In the genomic region with DNA sequence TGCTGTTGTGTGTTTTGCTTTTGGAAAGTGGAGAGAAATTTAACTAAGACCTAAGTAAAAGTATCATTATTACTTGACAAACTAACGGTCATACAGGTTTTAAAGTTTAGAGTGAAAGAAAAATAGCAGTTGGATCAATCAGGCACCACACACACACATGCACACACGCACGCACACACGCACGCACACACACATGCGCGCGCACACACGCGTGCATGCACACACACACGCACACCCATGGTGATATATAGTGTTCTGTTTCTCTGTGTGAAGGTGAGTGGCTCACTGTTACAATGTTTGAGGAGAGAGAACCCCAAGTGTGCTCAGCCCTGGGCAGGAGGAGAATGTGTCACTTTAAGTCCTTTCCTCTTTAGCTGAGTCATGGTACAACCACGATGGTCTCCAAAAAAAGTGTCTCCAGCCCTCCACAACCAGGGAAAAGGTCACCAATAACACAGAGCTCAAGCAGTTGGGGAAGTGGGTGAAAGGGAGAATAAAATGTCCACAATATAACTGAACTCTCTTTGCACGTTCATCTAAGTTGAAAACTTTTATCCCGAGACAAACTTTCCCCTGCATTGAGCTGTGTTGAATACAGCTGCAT, we compare ENCODE assay signal across 12 cellular contexts. TPM values are rescaled to one million over a fixed set of nuclear protein-coding genes. Genes with fewer than 3 reads are reported as not detected.
DNase-seq lines count a peak whose midpoint lies in the region; ATAC-seq and TF ChIP-seq lines count a peak whose summit lies in the region.
"Had no signal": no experiment of that assay in that cellular context is flagged by ENCODE, and none has a peak within 500 bp of the region (broad histone marks: within the 10 kb centered on the region; RNA-seq: fewer than 3 reads in every experiment).

No MANE protein-coding gene starts in this region.

- H2BK20ac ChIP-seq in H9 (ENCODE audit: low read depth, low read length, poor library complexity, severe bottlenecking) = no peak overlapping the region

- peak overlapping the region; percentile 56 for H3K18ac ChIP-seq in H9 (ENCODE audit: insufficient read length, low read depth, low read length)

- H3K9ac ChIP-seq in H9 (ENCODE audit: extremely low read depth, insufficient read length, low read length) (no peak overlapping the region), adipocyte (ENCODE audit: low read length) (peak overlapping the region; percentile 70)

- H3K4me1 Mint-ChIP-seq in H9 = peaks cover 31 to 34% of the 10 kb centered on the region in 2 experiments
- H3K4me1 Mint-ChIP-seq: activated naive CD8-positive, alpha-beta T cell treated with anti-CD3 and anti-CD28 coated beads, Interleukin-2, amount 10 ng/mL, durations not matched to agents 7 days and 5 days had no signal

- H3K27ac Mint-ChIP-seq in H9 = peak overlapping the region in 1 of 3 experiments; percentile 54; a peak in 1 of 7 replicates
- H3K27ac Mint-ChIP-seq: activated naive CD8-positive, alpha-beta T cell treated with anti-CD3 and anti-CD28 coated beads, Interleukin-2, amount 10 ng/mL, durations not matched to agents 7 days and 5 days; nephron had no signal

- H3K4me1 ChIP-seq in H9 (ENCODE audit: insufficient read depth, low read length) (no peaks in the 10 kb centered on the region), adipocyte (ENCODE audit: control insufficient read depth, insufficient read depth, low read length) (peaks cover 32% of the 10 kb centered on the region), spleen (peaks cover 13 to 64% (median 35%) of the 10 kb centered on the region in 6 donors)

- H3K14ac ChIP-seq in H9 (ENCODE audit: insufficient read depth, low read length) = no peak overlapping the region

- no peak overlapping the region for H3K56ac ChIP-seq in H9 (ENCODE audit: insufficient read length, low read depth, low read length)

- H2AK5ac ChIP-seq in H9 (ENCODE audit: insufficient read length, low read length) = no peak overlapping the region

- H3K27me3 ChIP-seq in H9 (ENCODE audit: insufficient read depth, low read length) (no peaks in the 10 kb centered on the region), adipocyte (replicated peaks; ENCODE audit: control insufficient read depth, insufficient read depth, low read length) (no peaks in the 10 kb centered on the region), spleen (replicated peaks in 1 of 7) (no peaks in the 10 kb centered on the region)

- H3K27me3 Mint-ChIP-seq in H9 (ENCODE audit: low read depth) = no peaks in the 10 kb centered on the region; the same call in 1 of the 2 replicates

- no peaks in the 10 kb centered on the region for H3K23me2 ChIP-seq in H9 (ENCODE audit: insufficient read length, low read depth, low read length, poor library complexity, severe bottlenecking)

- no peak overlapping the region for H3K23ac ChIP-seq in H9 (ENCODE audit: insufficient read length, low read depth, low read length)

- no peak overlapping the region for H3T11ph ChIP-seq in H9 (ENCODE audit: low read length)

- H3K9me3 Mint-ChIP-seq in H9 = no peaks in the 10 kb centered on the region
- H3K9me3 Mint-ChIP-seq: activated naive CD8-positive, alpha-beta T cell treated with anti-CD3 and anti-CD28 coated beads, Interleukin-2, amount 10 ng/mL, durations not matched to agents 7 days and 5 days; nephron had no signal

- H3K27ac ChIP-seq in H9 (ENCODE audit: insufficient read length, low read depth, low read length) = no peak overlapping the region
- H3K27ac ChIP-seq in spleen = peak overlapping the region in 7 of 8 donors; percentile 24 to 80 (median 69)

- no peaks in the 10 kb centered on the region for H3K9me3 ChIP-seq in H9 (ENCODE audit: control insufficient read depth, low read depth, low read length)
- H3K9me3 ChIP-seq in adipocyte (ENCODE audit: control insufficient read depth, low read length) = no peaks in the 10 kb centered on the region
- H3K9me3 ChIP-seq in spleen = no peaks in the 10 kb centered on the region

- H2BK12ac ChIP-seq in H9 (ENCODE audit: insufficient read length, low read depth, low read length) = no peak overlapping the region

- DNase-seq in H9 = no peak
- peak; percentile 36 for DNase-seq in adipocyte (ENCODE audit: low read depth)
- peak; percentile 63 for DNase-seq in hepatic stellate cell (ENCODE audit: low spot score)
- DNase-seq in spleen = no peak
- DNase-seq in GF-D8 (lab: John Stamatoyannopoulos, UW) = no peak
- no peak for DNase-seq in COR-L47 (lab: John Stamatoyannopoulos, UW)
- DNase-seq: activated naive CD8-positive, alpha-beta T cell treated with anti-CD3 and anti-CD28 coated beads, Interleukin-2, amount 10 ng/mL, durations not matched to agents 7 days and 5 days; NCI-H82 had no signal

- WGBS in H9 (ENCODE audit: extremely low coverage, insufficient read length, low lambda C conversion rate) = no CpG with 5 or more reads among the region's 14 CpGs
- WGBS in spleen, 5 donors = 59 to 73% (median 61%) methylated on average over 14 of the region's 14 CpGs

- H2BK120ac ChIP-seq in H9 (ENCODE audit: low read depth, low read length, poor library complexity, severe bottlenecking) = no peak overlapping the region

- no peak overlapping the region for H2BK15ac ChIP-seq in H9 (ENCODE audit: low read depth, low read length)

- H3K4me3 Mint-ChIP-seq in H9 = no peak overlapping the region
- H3K4me3 Mint-ChIP-seq: activated naive CD8-positive, alpha-beta T cell treated with anti-CD3 and anti-CD28 coated beads, Interleukin-2, amount 10 ng/mL, durations not matched to agents 7 days and 5 days; nephron had no signal

- peak overlapping the region; percentile 52 for H3K4me3 ChIP-seq in adipocyte (ENCODE audit: low read length)
- H3K4me3 ChIP-seq in spleen = peak overlapping the region in 3 of 8 donors; percentile 8 to 61 (median 43)

- H4K20me1 ChIP-seq in H9 (ENCODE audit: control insufficient read depth, insufficient read depth, insufficient read length) = no peaks in the 10 kb centered on the region

- H3K79me2 ChIP-seq in H9 (ENCODE audit: insufficient read depth, low read length) = no peaks in the 10 kb centered on the region

- H4K5ac ChIP-seq in H9 (ENCODE audit: insufficient read length, low read depth, low read length) = no peak overlapping the region

- ATAC-seq in GM18511 (IDR thresholded peaks at IDR 0.05; ENCODE audit: unreplicated experiment) (no peak), HG02759 (IDR thresholded peaks at IDR 0.05; ENCODE audit: unreplicated experiment) (no peak)
- ATAC-seq: esophagus mucosa had no signal

- H2AFZ ChIP-seq in H9 (ENCODE audit: low read length) = no peak overlapping the region

- no peak overlapping the region for H4K8ac ChIP-seq in H9 (replicated peaks; ENCODE audit: insufficient read length, low read depth, low read length)

- H4K91ac ChIP-seq in H9 (ENCODE audit: insufficient read length, low read depth, low read length) = no peak overlapping the region

- no peak for TF ChIP-seq POLR2A in spleen (IDR thresholded peaks at IDR 0.05)

- H3K4me2 ChIP-seq in H9 (ENCODE audit: insufficient read depth, insufficient read length, low read length) = no peak overlapping the region

- H3K36me3 ChIP-seq in adipocyte (ENCODE audit: control insufficient read depth, insufficient read depth, low read length, severe bottlenecking) = no peaks in the 10 kb centered on the region
- H3K36me3 ChIP-seq in spleen = no peaks in the 10 kb centered on the region

- intact Hi-C loops in spleen (cut with DNase I; ENCODE audit: low total_unique reads) = loop anchor here (10.0 kb wide), 1 partner anchor 49 kb away; no protein-coding TSS in a partner anchor

- TF ChIP-seq CTCF in H9 (conservative IDR thresholded peaks at IDR 0.05) (no peak), spleen (IDR thresholded peaks at IDR 0.05 in 8 of 11, conservative IDR thresholded peaks at IDR 0.05 in 3 of 11) (no peak)

- no peak overlapping the region for H2BK5ac ChIP-seq in H9 (ENCODE audit: insufficient read length, low read length)

- H3K79me1 ChIP-seq in H9 (ENCODE audit: insufficient read depth, low read depth, low read length, poor library complexity, severe bottlenecking) = no peaks in the 10 kb centered on the region

- no peak overlapping the region for H3K4ac ChIP-seq in H9 (ENCODE audit: low read depth, low read length)

- no peaks in the 10 kb centered on the region for H3K36me3 Mint-ChIP-seq in H9 (ENCODE audit: insufficient read depth in 1 of 3, low read depth in 3 of 3)
- H3K36me3 Mint-ChIP-seq: activated naive CD8-positive, alpha-beta T cell treated with anti-CD3 and anti-CD28 coated beads, Interleukin-2, amount 10 ng/mL, durations not matched to agents 7 days and 5 days had no signal

RNA-seq across cellular contexts. Expression of gene ZNF366, which starts 3.2 kb away (rescaled TPM):
- total RNA-seq in H9 (2021) = not detected in 2 replicates
- 10 to 100 TPM in 5 of 7 donors, 1 to 10 TPM in 2; 8.1 to 19.8 (median 14.7) TPM for total RNA-seq in spleen
- polyA plus RNA-seq in spleen = 1 to 10 TPM in 1 of 3 donors, under 1 TPM in 2; 0.26 to 2.3 (median 0.38) TPM

Comparison
In these comparisons a context has a peak if more than half of its experiments do, and no peak if none do; other contexts are left out.
1. DNase-seq: peak in adipocyte (single experiment) and hepatic stellate cell (single experiment); none in H9 (single experiment), spleen (single experiment), GF-D8 (single experiment) and COR-L47 (single experiment).